In genomic region chrX:46912673-46913491, GRCh38 we compare ENCODE assay signal across 8 cellular contexts. TPM values are rescaled to one million over a fixed set of nuclear protein-coding genes. Genes with fewer than 3 reads are reported as not detected.
DNase-seq lines count a peak whose midpoint lies in the region; FAIRE-seq and TF ChIP-seq lines count a peak whose summit lies in the region.

No MANE protein-coding gene starts in this region.

- H3K4me3 ChIP-seq in bronchial epithelial cell (ENCODE audit: low read depth, low read length), result peak overlapping the region; percentile 65
- peak overlapping the region; percentile 73 for H3K4me3 ChIP-seq in kidney epithelial cell (ENCODE audit: low read depth, low read length)

- DNase-seq in SKM-1 treated with dmso at 0.1 percent for 144 hours (lab: John Stamatoyannopoulos, UW; ENCODE audit: unreplicated experiment) (peak; percentile 15), SKM-1 (lab: John Stamatoyannopoulos, UW; ENCODE audit: unreplicated experiment) (no peak), HUDEP-2 (lab: John Stamatoyannopoulos, UW; ENCODE audit: unreplicated experiment in 76 of 76) (peak in 47 of 76 experiments; percentile 0 to 51 (median 11)), SW 1271 (lab: John Stamatoyannopoulos, UW) (peak; percentile 1 to 4), bronchial epithelial cell (ENCODE audit: low read depth) (no peak), kidney epithelial cell (ENCODE audit: low read depth) (no peak), NCI-H1436 treated with DMSO at 0.1 percent for 48 hours (lab: John Stamatoyannopoulos, UW) (no peak)
- DNase-seq in stimulated activated CD4-positive, alpha-beta T cell treated with anti-CD3 and anti-CD28 coated beads, Interleukin-4, amount 100 ng/mL, for 24 hours, result peak; percentile 7

- peak; percentile 41 for TF ChIP-seq CTCF in bronchial epithelial cell (IDR thresholded peaks at IDR 0.05; ENCODE audit: insufficient read depth, low read length, severe bottlenecking)
- TF ChIP-seq CTCF in kidney epithelial cell (IDR thresholded peaks at IDR 0.05; ENCODE audit: insufficient read depth, low read length, poor library complexity, severe bottlenecking), result peak; percentile 44

- H3K36me3 ChIP-seq in bronchial epithelial cell (ENCODE audit: control insufficient read depth, insufficient read depth, low read length) (no peaks in the 10 kb centered on the region), kidney epithelial cell (ENCODE audit: control insufficient read depth, insufficient read depth, low read length) (no peaks in the 10 kb centered on the region)

- no peak for FAIRE-seq in bronchial epithelial cell (lab: Jason Lieb, UNC)

- no peaks in the 10 kb centered on the region for H3K27me3 ChIP-seq in bronchial epithelial cell (ENCODE audit: control insufficient read depth, insufficient read depth, low read length)
- no peaks in the 10 kb centered on the region for H3K27me3 ChIP-seq in kidney epithelial cell (ENCODE audit: control insufficient read depth, insufficient read depth, low read length)

RNA-seq across cellular contexts. Expression of gene JADE3, which starts 0.7 kb away (rescaled TPM):
- 5.5 and 6.1 TPM in 2 replicates for total RNA-seq in bronchial epithelial cell
- 9.4 and 11.2 TPM in 2 replicates for total RNA-seq in kidney epithelial cell

Comparison
In these comparisons a context has a peak if more than half of its experiments do, and no peak if none do; other contexts are left out.
1. DNase-seq: peak in SKM-1 treated with dmso at 0.1 percent for 144 hours (single experiment), HUDEP-2 (47 of 76), SW 1271 (2 of 2) and stimulated activated CD4-positive, alpha-beta T cell treated with anti-CD3 and anti-CD28 coated beads, Interleukin-4, amount 100 ng/mL, for 24 hours (single experiment); none in SKM-1 (single experiment), bronchial epithelial cell (single experiment), kidney epithelial cell (single experiment) and NCI-H1436 treated with DMSO at 0.1 percent for 48 hours (single experiment).